Comparison of ENCODE assay signal across 8 cellular contexts in the genomic region with DNA sequence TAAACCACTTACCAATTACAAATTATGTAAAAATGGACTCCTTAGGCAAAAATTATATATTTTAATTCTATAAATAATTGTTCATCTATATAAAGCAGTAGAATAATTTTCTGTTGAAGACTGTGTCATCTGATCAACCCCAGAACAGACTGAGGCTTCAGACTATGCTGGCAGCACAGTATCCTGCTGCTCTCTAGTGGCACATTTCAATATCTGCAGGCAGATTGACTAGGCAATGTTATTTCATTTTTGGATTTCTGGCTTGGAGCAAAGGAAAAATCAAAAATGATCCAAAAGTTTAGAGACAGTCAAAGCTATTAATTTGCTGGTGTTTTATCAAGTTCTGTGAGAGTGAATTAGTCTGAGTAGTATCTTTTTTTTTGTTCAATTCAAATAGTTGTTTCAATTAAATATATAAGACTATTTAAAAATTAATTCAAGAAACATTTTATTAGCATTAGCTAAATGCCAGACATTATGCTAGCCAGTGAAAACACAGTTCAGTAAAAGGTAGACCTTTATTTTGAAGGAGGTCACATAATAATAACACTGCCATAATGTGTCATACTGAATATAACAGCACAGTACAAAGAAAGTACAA. TPM values are rescaled to one million over a fixed set of nuclear protein-coding genes. Genes with fewer than 3 reads are reported as not detected.
A peak's percentile ranks its signal among the peaks of the same experiment; 100 is the strongest.
DNase-seq lines count a peak whose midpoint lies in the region; ATAC-seq and FAIRE-seq lines count a peak whose summit lies in the region.

No MANE protein-coding gene starts in this region.

- no peaks in the 10 kb centered on the region for H3K27me3 ChIP-seq in CD4-positive, alpha-beta memory T cell (ENCODE audit: insufficient read depth, low read length)

- POLR2A ChIA-PET in CD4-positive, alpha-beta memory T cell (lab: Charles Lee; ENCODE audit: partially characterized antibody) = no interaction called here

- H3K27ac Mint-ChIP-seq in CD4-positive, alpha-beta memory T cell = no peak overlapping the region
- no peak overlapping the region for H3K27ac Mint-ChIP-seq in stimulated activated effector memory CD8-positive, alpha-beta T cell treated with anti-CD3 and anti-CD28 coated beads, Interleukin-12 subunit alpha, Interleukin-12 subunit beta, amount 100 ng/mL, for 72 hours

- H3K36me3 Mint-ChIP-seq in CD4-positive, alpha-beta memory T cell = no peaks in the 10 kb centered on the region
- no peaks in the 10 kb centered on the region for H3K36me3 Mint-ChIP-seq in stimulated activated effector memory CD8-positive, alpha-beta T cell treated with anti-CD3 and anti-CD28 coated beads, Interleukin-12 subunit alpha, Interleukin-12 subunit beta, amount 100 ng/mL, for 72 hours

- H3K4me1 ChIP-seq in CD4-positive, alpha-beta memory T cell (ENCODE audit: insufficient read depth, low read length) = no peaks in the 10 kb centered on the region

- ATAC-seq in HG02938 (IDR thresholded peaks at IDR 0.05; ENCODE audit: unreplicated experiment) = peak; percentile 85
- ATAC-seq in stimulated activated effector memory CD8-positive, alpha-beta T cell treated with anti-CD3 and anti-CD28 coated beads, Interleukin-12 subunit alpha, Interleukin-12 subunit beta, amount 100 ng/mL, for 72 hours = no peak

- H3K4me3 ChIP-seq in CD4-positive, alpha-beta memory T cell (ENCODE audit: low read length in 2 of 2) = no peak overlapping the region

- no peaks in the 10 kb centered on the region for H3K27me3 Mint-ChIP-seq in CD4-positive, alpha-beta memory T cell

- intact Hi-C loops in CD4-positive, alpha-beta memory T cell (cut with micrococcal nuclease) = loop anchor here (1.0 to 5.0 kb wide), 3 partner anchors 58 to 1384 kb away; no protein-coding TSS in a partner anchor

- no peak overlapping the region for H3K4me3 Mint-ChIP-seq in CD4-positive, alpha-beta memory T cell
- H3K4me3 Mint-ChIP-seq in stimulated activated effector memory CD8-positive, alpha-beta T cell treated with anti-CD3 and anti-CD28 coated beads, Interleukin-12 subunit alpha, Interleukin-12 subunit beta, amount 100 ng/mL, for 72 hours = no peak overlapping the region

- no peak overlapping the region for H3K27ac ChIP-seq in CD4-positive, alpha-beta memory T cell (ENCODE audit: low read depth, low read length)

- DNase-seq in CD4-positive, alpha-beta memory T cell = peak in 4 of 5 donors; percentile 10 to 32 (median 25)
- DNase-seq in GM18507 (ENCODE audit: extremely low spot score, insufficient read length, low read depth) (peak; percentile 8), NCI-H460 (ENCODE audit: extremely low read depth, low read depth) (peak; percentile 19), amniotic epithelial cell (ENCODE audit: low read depth) (peak; percentile 36), iPS-NIHi7 (ENCODE audit: extremely low spot score) (peak; percentile 58)
- peak; percentile 1 to 15 for DNase-seq in stimulated activated CD4-positive, alpha-beta T cell treated with anti-CD3 and anti-CD28 coated beads, Interleukin-4, amount 100 ng/mL, for 4 hours
- no peak for DNase-seq in stimulated activated effector memory CD8-positive, alpha-beta T cell treated with anti-CD3 and anti-CD28 coated beads, Interleukin-12 subunit alpha, Interleukin-12 subunit beta, amount 100 ng/mL, for 72 hours (ENCODE audit: low spot score in 2 of 2)

- H3K9me3 Mint-ChIP-seq in CD4-positive, alpha-beta memory T cell = peaks cover 0 to 6% (median under 1%) of the 10 kb centered on the region in 8 donors
- peaks cover 3% of the 10 kb centered on the region for H3K9me3 Mint-ChIP-seq in stimulated activated effector memory CD8-positive, alpha-beta T cell treated with anti-CD3 and anti-CD28 coated beads, Interleukin-12 subunit alpha, Interleukin-12 subunit beta, amount 100 ng/mL, for 72 hours

- H3K4me1 Mint-ChIP-seq in CD4-positive, alpha-beta memory T cell = no peaks in the 10 kb centered on the region
- no peaks in the 10 kb centered on the region for H3K4me1 Mint-ChIP-seq in stimulated activated effector memory CD8-positive, alpha-beta T cell treated with anti-CD3 and anti-CD28 coated beads, Interleukin-12 subunit alpha, Interleukin-12 subunit beta, amount 100 ng/mL, for 72 hours

- no peaks in the 10 kb centered on the region for H3K9me3 ChIP-seq in CD4-positive, alpha-beta memory T cell (ENCODE audit: control insufficient read depth in 1 of 2, low read length in 2 of 2)

- CTCF ChIA-PET in CD4-positive, alpha-beta memory T cell (lab: Charles Lee; ENCODE audit: partially characterized antibody) = interaction anchor here (1.4 to 2.1 kb wide), 7 partner anchors 13 to 194 kb away, joined by 3 to 16 read pairs (median 5); partner anchors contain the start of gene SULT1E1

- H3K36me3 ChIP-seq in CD4-positive, alpha-beta memory T cell (ENCODE audit: insufficient read depth, low read length) = no peaks in the 10 kb centered on the region

- FAIRE-seq in GM18507 (lab: Jason Lieb, UNC) = peak; percentile 87

RNA-seq across cellular contexts. Expression of gene SULT1E1, which starts 21.3 kb away (rescaled TPM):
- not detected for total RNA-seq in CD4-positive, alpha-beta memory T cell
- not detected for polyA plus RNA-seq in CD4-positive, alpha-beta memory T cell
- total RNA-seq in NCI-H460 (2014; rRNA removed; shearing (Covaris generic)) = not detected in 2 replicates
- not detected in 2 replicates for polyA plus RNA-seq in NCI-H460 (2014; cell fraction: nucleus; rRNA removed)

RNA-seq across cellular contexts. Expression of gene CSN1S1, which starts 49.6 kb away (rescaled TPM):
- total RNA-seq in CD4-positive, alpha-beta memory T cell = not detected
- polyA plus RNA-seq in CD4-positive, alpha-beta memory T cell = not detected
- total RNA-seq in NCI-H460 (2014; rRNA removed; shearing (Covaris generic)) = not detected in 2 replicates
- polyA plus RNA-seq in NCI-H460 (2014; cell fraction: nucleus; rRNA removed) = not detected in 2 replicates

Comparison
In these comparisons a context has a peak if more than half of its experiments do, and no peak if none do; other contexts are left out.
1. DNase-seq: peak in CD4-positive, alpha-beta memory T cell (4 of 5), GM18507 (single experiment), NCI-H460 (single experiment), amniotic epithelial cell (single experiment), iPS-NIHi7 (single experiment) and stimulated activated CD4-positive, alpha-beta T cell treated with anti-CD3 and anti-CD28 coated beads, Interleukin-4, amount 100 ng/mL, for 4 hours (2 of 2); none in stimulated activated effector memory CD8-positive, alpha-beta T cell treated with anti-CD3 and anti-CD28 coated beads, Interleukin-12 subunit alpha, Interleukin-12 subunit beta, amount 100 ng/mL, for 72 hours (0 of 2).